In the genomic region with DNA sequence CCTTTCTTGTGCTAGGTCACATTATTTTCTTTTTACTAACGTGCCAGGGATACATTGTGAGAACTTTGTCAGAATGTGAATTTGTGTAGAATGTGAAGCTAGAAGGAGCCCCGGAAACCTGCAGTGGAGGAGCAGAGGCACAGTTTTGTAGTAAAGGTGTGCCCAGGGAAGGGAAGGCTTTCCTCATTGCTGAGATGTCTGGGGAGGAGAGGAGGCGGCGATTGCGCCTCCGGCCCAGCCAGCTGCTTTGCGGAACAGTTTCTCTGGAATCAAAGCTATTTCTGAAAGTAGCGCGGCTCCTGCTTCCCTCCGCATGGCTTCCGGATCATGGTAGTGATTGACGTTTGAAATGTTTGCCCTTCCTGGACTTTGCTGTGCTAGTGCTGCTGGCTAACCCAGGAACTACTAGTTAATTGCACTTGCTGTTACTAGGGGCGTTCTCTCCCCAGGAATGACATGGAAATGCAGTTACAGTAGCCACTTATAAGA, we compare ENCODE assay signal across 7 cellular contexts.
DNase-seq lines count a peak whose midpoint lies in the region; ATAC-seq, FAIRE-seq and TF ChIP-seq lines count a peak whose summit lies in the region.

No MANE protein-coding gene starts in this region.

- H3K79me1 ChIP-seq in IMR-90 (ENCODE audit: low read depth in 1 of 2, low read length in 2 of 2), result peaks cover 26 to 83% of the 10 kb centered on the region in 2 experiments

- H3K9ac ChIP-seq in IMR-90 (ENCODE audit: low read depth, low read length) (no peak overlapping the region), HepG2 (ENCODE audit: insufficient read depth, low read depth, low read length) (peak overlapping the region; percentile 65)

- H2BK20ac ChIP-seq in IMR-90 (ENCODE audit: low read depth, low read length), result peak overlapping the region; percentile 28; the same call in 1 of the 2 replicates

- H3K36me3 Mint-ChIP-seq in stimulated activated naive B cell treated with anti-CD40 and anti-IgM and Interleukin-4, amounts not matched to agents 10 μg/mL and 1 μg/mL and 100 μg/mL, for 72 hours, result peaks cover 44 to 66% of the 10 kb centered on the region in 2 donors

- H2BK120ac ChIP-seq in IMR-90 (ENCODE audit: low read depth, low read length), result peak overlapping the region; percentile 4; the same call in 1 of the 2 replicates

- H3K27ac Mint-ChIP-seq in stimulated activated naive B cell treated with anti-CD40 and anti-IgM and Interleukin-4, amounts not matched to agents 10 μg/mL and 1 μg/mL and 100 μg/mL, for 72 hours, result peak overlapping the region; percentile 89

- dilution Hi-C loops in IMR-90 (cut with HindIII; ENCODE audit: low sequenced_read_pairs, unreplicated experiment), result no loop called here

- TF ChIP-seq POLR2A in IMR-90 (IDR thresholded peaks at IDR 0.05; ENCODE audit: low read depth, low read length), result no peak
- TF ChIP-seq POLR2A in HepG2 (IDR thresholded peaks at IDR 0.05; ENCODE audit: insufficient read depth in 1 of 2, low read depth in 2 of 2, low read length in 2 of 2), result peak; percentile 40 to 63; a peak in 3 of 4 replicates

- no peaks in the 10 kb centered on the region for H3K9me3 Mint-ChIP-seq in stimulated activated naive B cell treated with anti-CD40 and anti-IgM and Interleukin-4, amounts not matched to agents 10 μg/mL and 1 μg/mL and 100 μg/mL, for 72 hours

- TF ChIP-seq EP300 in HepG2 (IDR thresholded peaks at IDR 0.05; ENCODE audit: low read depth in 2 of 2, low read length in 2 of 2) (0 out of 4 replicates have a peak, but pooled peaks of 1 of the 2 experiments have one; percentile 22), HepG2 (CRISPR knock-in tag; IDR thresholded peaks at IDR 0.05; ENCODE audit: borderline replicate concordance) (no peak)

- peak overlapping the region; percentile 47; the same call in 1 of the 2 replicates for H2AK5ac ChIP-seq in IMR-90 (ENCODE audit: low read depth, low read length)

- H2BK5ac ChIP-seq in IMR-90 (ENCODE audit: low read depth, low read length, poor library complexity, severe bottlenecking), result peak overlapping the region; percentile 63

- H4K20me1 ChIP-seq in IMR-90 (ENCODE audit: insufficient read depth, low read length) (peaks cover 65% of the 10 kb centered on the region), HepG2 (ENCODE audit: insufficient read depth, low read length) (no peaks in the 10 kb centered on the region; the same call in 1 of the 2 replicates)

- H3K4me2 ChIP-seq in IMR-90 (ENCODE audit: low read depth, low read length) (peak overlapping the region; percentile 55), HepG2 (ENCODE audit: low read depth, low read length) (peak overlapping the region; percentile 94)

- DNase-seq in IMR-90 (no peak), astrocyte of the cerebellum (ENCODE audit: low read depth) (no peak), HepG2 (ENCODE audit: low spot score) (peak; percentile 92), KBM-7 (no peak)
- DNase-seq in stimulated activated naive B cell treated with anti-CD40 and anti-IgM and Interleukin-4, amounts not matched to agents 10 μg/mL and 1 μg/mL and 100 μg/mL, for 72 hours, result no peak
- DNase-seq in stimulated activated CD4-positive, alpha-beta T cell treated with anti-CD3 and anti-CD28 coated beads, Interleukin-4, amount 100 ng/mL, for 1 hour, result no peak
- DNase-seq in activated effector memory CD4-positive, alpha-beta T cell treated with anti-CD3 and anti-CD28 coated beads, Interleukin-2, amount 50 U/mL, for 16 hours, result no peak

- H3K23ac ChIP-seq in IMR-90 (ENCODE audit: low read depth, low read length), result peak overlapping the region; percentile 39; the same call in 1 of the 2 replicates

- intact Hi-C loops in IMR-90 (cut with micrococcal nuclease), result no loop called here
- intact Hi-C loops in HepG2 (cut with micrococcal nuclease; ENCODE audit: unreplicated experiment), result loop anchor here (1.0 kb wide), 3 partner anchors 8 to 29 kb away; no protein-coding TSS in a partner anchor

- H4K91ac ChIP-seq in IMR-90 (ENCODE audit: insufficient read depth, low read depth, low read length), result peak overlapping the region; percentile 7; the same call in 1 of the 2 replicates

- TF ChIP-seq RAD21 in IMR-90 (IDR thresholded peaks at IDR 0.05; ENCODE audit: low read length) (no peak), HepG2 (CRISPR knock-in tag; IDR thresholded peaks at IDR 0.05) (peak; percentile 33; the same call in 1 of the 2 replicates)

- peak overlapping the region; percentile 4; the same call in 1 of the 3 replicates for H2BK15ac ChIP-seq in IMR-90 (ENCODE audit: low read depth, low read length)

- peak overlapping the region; percentile 7 for H2AK9ac ChIP-seq in IMR-90 (replicated peaks; ENCODE audit: low read depth, low read length, poor library complexity)

- peaks cover 45 to 77% of the 10 kb centered on the region in 2 donors for H3K4me1 Mint-ChIP-seq in stimulated activated naive B cell treated with anti-CD40 and anti-IgM and Interleukin-4, amounts not matched to agents 10 μg/mL and 1 μg/mL and 100 μg/mL, for 72 hours

- H3K36me3 ChIP-seq in IMR-90 (ENCODE audit: control insufficient read depth, insufficient read depth, low read length) (peaks cover 20% of the 10 kb centered on the region), HepG2 (replicated peaks in 1 of 2; ENCODE audit: control insufficient read depth in 1 of 2, insufficient read depth in 2 of 2, low read length in 2 of 2) (peaks cover 7 to 25% of the 10 kb centered on the region in 2 experiments)

- H3K27me3 Mint-ChIP-seq in stimulated activated naive B cell treated with anti-CD40 and anti-IgM and Interleukin-4, amounts not matched to agents 10 μg/mL and 1 μg/mL and 100 μg/mL, for 72 hours, result no peaks in the 10 kb centered on the region

- FAIRE-seq in HepG2 (lab: Jason Lieb, UNC), result peak; percentile 97

- CTCF ChIA-PET in IMR-90 (lab: Yijun Ruan, JAX), result interaction anchor here (1.2 to 1.3 kb wide), 2 partner anchors 29 to 42 kb away, joined by 4 to 5 read pairs; no protein-coding TSS in a partner anchor
- CTCF ChIA-PET in HepG2 (lab: Yijun Ruan, JAX; ENCODE audit: low intra/inter-chr PET ratio, low total read pairs), result interaction anchor here (2.1 kb wide), 1 partner anchor 29 kb away, joined by 11 read pairs; no protein-coding TSS in a partner anchor

- H3K4me3 ChIP-seq in IMR-90 (ENCODE audit: insufficient read depth, low read depth, low read length) (no peak overlapping the region), astrocyte of the cerebellum (ENCODE audit: low read depth, low read length) (peak overlapping the region; percentile 1), HepG2 (replicated peaks in 1 of 3; ENCODE audit: insufficient read depth in 1 of 3, low read depth in 2 of 3, low read length in 3 of 3) (peak overlapping the region; percentile 52 to 72 (median 61))

- peaks cover 14% of the 10 kb centered on the region for H3K79me2 ChIP-seq in HepG2 (ENCODE audit: insufficient read depth, low read length)

- H3K4me1 ChIP-seq in IMR-90 (ENCODE audit: control insufficient read depth, insufficient read depth, low read length), result peaks cover 22% of the 10 kb centered on the region
- H3K4me1 ChIP-seq in HepG2 (ENCODE audit: insufficient read depth, low read length), result peaks cover 50% of the 10 kb centered on the region

- no peak for TF ChIP-seq CTCF in IMR-90 (conservative IDR thresholded peaks at IDR 0.05; ENCODE audit: low read depth, low read length)
- TF ChIP-seq CTCF in astrocyte of the cerebellum (IDR thresholded peaks at IDR 0.05; ENCODE audit: low read depth, low read length, missing control alignments), result no peak
- TF ChIP-seq CTCF in HepG2 (CRISPR knock-in tag; IDR thresholded peaks at IDR 0.05), result peak; percentile 51

- no peak overlapping the region for H4K5ac ChIP-seq in IMR-90 (ENCODE audit: low read depth, low read length)

- H4K8ac ChIP-seq in IMR-90 (ENCODE audit: low read depth in 2 of 2, low read length in 2 of 2), result peak overlapping the region in 1 of 2 experiments; percentile 34; a peak in 2 of 4 replicates

- H3K14ac ChIP-seq in IMR-90 (replicated peaks; ENCODE audit: low read depth, low read length), result peak overlapping the region; percentile 14; the same call in 1 of the 2 replicates

- WGBS in IMR-90 (ENCODE audit: extremely low coverage in 2 of 2, insufficient read length in 1 of 2), 2 experiments, result 67% methylated on average over 1 of the region's 13 CpGs; no CpG with 5 or more reads in 1 of the 2 experiments
- WGBS in HepG2 (ENCODE audit: low lambda C conversion rate), result under 1% methylated on average over 12 of the region's 13 CpGs

- H3K9me3 ChIP-seq in IMR-90 (ENCODE audit: control insufficient read depth, insufficient read depth, low read length), result no peaks in the 10 kb centered on the region
- H3K9me3 ChIP-seq in HepG2 (ENCODE audit: low read length), result no peaks in the 10 kb centered on the region

- in situ Hi-C loops in IMR-90 (cut with MboI; ENCODE audit: low sequenced_read_pairs), result no loop called here
- in situ Hi-C loops in astrocyte of the cerebellum (cut with HindIII; ENCODE audit: low sequenced_read_pairs), result no loop called here
- in situ Hi-C loops in HepG2 (cut with HindIII; ENCODE audit: extremely low pct_ligation_motif_present, low pct_unique_long_range_greater_than_20kb), result no loop called here
- in situ Hi-C loops in KBM-7 (cut with MboI; ENCODE audit: low pct_unique_long_range_greater_than_20kb, low sequenced_read_pairs), result no loop called here

- H3K27me3 ChIP-seq in IMR-90 (ENCODE audit: control insufficient read depth, insufficient read depth, low read length) (no peaks in the 10 kb centered on the region), HepG2 (ENCODE audit: control insufficient read depth in 1 of 2, insufficient read depth in 2 of 2, low read length in 2 of 2) (no peaks in the 10 kb centered on the region)

- BruUV-seq in IMR-90 (replicated peaks; lab: Mats Ljungman, UMichigan), result no TSS peak
- BruUV-seq in HepG2 (replicated peaks; lab: Mats Ljungman, UMichigan), result no TSS peak

- peak overlapping the region; percentile 43; the same call in 1 of the 2 replicates for H3K56ac ChIP-seq in IMR-90 (ENCODE audit: extremely low read depth, insufficient read depth, low read length)

- peaks cover 33% of the 10 kb centered on the region for H3K9me1 ChIP-seq in IMR-90 (ENCODE audit: insufficient read depth, low read length)

- ATAC-seq in IMR-90 (ENCODE audit: low read depth), result no peak
- peak; percentile 99 for ATAC-seq in HepG2
- no peak for ATAC-seq in stimulated activated naive B cell treated with anti-CD40 and anti-IgM and Interleukin-4, amounts not matched to agents 10 μg/mL and 1 μg/mL and 100 μg/mL, for 72 hours (replicated peaks)

- H2AFZ ChIP-seq in IMR-90 (replicated peaks; ENCODE audit: low read length, poor library complexity), result no peak overlapping the region
- no peak overlapping the region for H2AFZ ChIP-seq in HepG2 (ENCODE audit: low read length)

- H3K18ac ChIP-seq in IMR-90 (ENCODE audit: low read depth, low read length), result peak overlapping the region; percentile 36; the same call in 1 of the 2 replicates

- peak overlapping the region in 1 of 2 donors; percentile 21 for H3K4me3 Mint-ChIP-seq in stimulated activated naive B cell treated with anti-CD40 and anti-IgM and Interleukin-4, amounts not matched to agents 10 μg/mL and 1 μg/mL and 100 μg/mL, for 72 hours

- peak overlapping the region; percentile 36; the same call in 1 of the 2 replicates for H3K27ac ChIP-seq in IMR-90 (ENCODE audit: insufficient read depth, low read length)
- peak overlapping the region; percentile 77 for H3K27ac ChIP-seq in HepG2 (ENCODE audit: extremely low read length, insufficient read depth, low read length)

- POLR2A ChIA-PET in IMR-90 (lab: Charles Lee; ENCODE audit: unreplicated experiment), result no interaction called here
- POLR2A ChIA-PET in HepG2 (lab: Yijun Ruan, JAX), result interaction anchor here (1.0 to 1.9 kb wide), 3 partner anchors 10 to 27 kb away, joined by 3 to 11 read pairs (median 5); no protein-coding TSS in a partner anchor

- H3K4ac ChIP-seq in IMR-90 (ENCODE audit: low read depth, low read length), result peak overlapping the region; percentile 52
